Comparison of ENCODE assay signal across 22 cellular contexts in the genomic region with DNA sequence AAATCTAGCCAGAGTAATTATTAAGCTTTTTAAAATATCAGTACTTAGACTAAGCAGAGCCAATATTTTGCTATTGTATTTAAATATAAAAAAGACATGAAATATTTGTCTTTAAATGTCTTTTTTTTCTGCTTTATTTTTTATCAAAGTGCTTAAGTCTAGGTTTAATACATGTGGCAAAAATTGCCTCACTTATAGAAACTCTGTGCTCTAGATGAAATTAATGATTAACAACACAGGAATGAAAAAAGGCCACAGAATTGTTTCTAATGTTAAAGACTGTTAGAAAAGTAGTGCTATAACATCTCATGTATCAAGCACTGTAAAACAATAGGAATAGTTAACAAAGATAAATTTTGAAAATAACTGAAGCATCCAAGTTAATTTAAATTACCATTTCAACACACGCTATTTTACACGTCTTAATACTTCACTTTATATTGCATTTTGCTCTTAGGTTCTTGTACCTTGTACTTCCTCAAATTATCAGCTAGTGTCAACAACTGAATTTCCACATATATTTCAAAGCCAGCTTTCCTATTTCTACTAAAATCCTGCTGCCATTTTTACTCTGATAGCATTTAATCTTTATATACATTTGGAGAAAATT.
DNase-seq lines count a peak whose midpoint lies in the region; ATAC-seq and TF ChIP-seq lines count a peak whose summit lies in the region.
"Had no signal": no experiment of that assay in that cellular context is flagged by ENCODE, and none has a peak within 500 bp of the region (broad histone marks: within the 10 kb centered on the region; RNA-seq: fewer than 3 reads in every experiment).

No MANE protein-coding gene starts in this region.

- no peak for TF ChIP-seq CTCF in right lobe of liver (IDR thresholded peaks at IDR 0.05)

- peak; percentile 10 for DNase-seq in DMS53 treated with DMSO at 0.1 percent for 48 hours (lab: John Stamatoyannopoulos, UW; ENCODE audit: unreplicated experiment)
- no peak for DNase-seq in left lobe of liver (ENCODE audit: low spot score)
- no peak for DNase-seq in right lobe of liver
- no peak for DNase-seq in sciatic nerve (ENCODE audit: low spot score)
- DNase-seq in foreskin melanocyte: no peak
- DNase-seq: 8988T; ACHN; AML-193; BE2C; Calu3; CD4-positive, alpha-beta T cell; COR-L47; DMS79; EL; GDM1; GM23248; H7; HCEC 1CT had no signal

- H3K27ac ChIP-seq in right lobe of liver: no peak overlapping the region
- H3K27ac ChIP-seq: A549; BLaER1 treated with 17β-estradiol and CSF1 and Interleukin-3, amounts not matched to agents 10 nM and 100 nM; GM23248 had no signal

- peaks cover 0 to 4% (median 0%) of the 10 kb centered on the region in 4 donors for H3K4me1 ChIP-seq in right lobe of liver
- H3K4me1 ChIP-seq: A549; BE2C; BLaER1 treated with 17β-estradiol and CSF1 and Interleukin-3, amounts not matched to agents 10 nM and 100 nM had no signal

- no peaks in the 10 kb centered on the region for H3K9me3 ChIP-seq in right lobe of liver
- H3K9me3 ChIP-seq: A549; BE2C; BLaER1 treated with 17β-estradiol and CSF1 and Interleukin-3, amounts not matched to agents 10 nM and 100 nM had no signal

- peak overlapping the region in 1 of 3 donors; percentile 2 for H3K4me3 ChIP-seq in right lobe of liver
- H3K4me3 ChIP-seq: A549; BLaER1 treated with 17β-estradiol and CSF1 and Interleukin-3, amounts not matched to agents 10 nM and 100 nM; GM12878; GM23248 had no signal

- WGBS in right lobe of liver (ENCODE audit: insufficient coverage, low coverage, low lambda C conversion rate, missing lambda C conversion rate): 41% methylated on average over 2 of the region's 2 CpGs

- TF ChIP-seq POLR2A in right lobe of liver (IDR thresholded peaks at IDR 0.05): no peak

- peak; percentile 72 for ATAC-seq in left lobe of liver
- peak; percentile 63 to 96 (median 84) for ATAC-seq in right lobe of liver
- ATAC-seq in sciatic nerve: no peak
- no peak for ATAC-seq in HG02884 (IDR thresholded peaks at IDR 0.05; ENCODE audit: unreplicated experiment)
- ATAC-seq: A549, GM12878 had no signal

- H3K36me3 ChIP-seq in right lobe of liver: no peaks in the 10 kb centered on the region
- H3K36me3 ChIP-seq: BE2C; BLaER1 treated with 17β-estradiol and CSF1 and Interleukin-3, amounts not matched to agents 10 nM and 100 nM had no signal

- intact Hi-C loops in right lobe of liver (cut with DNase I) (no loop called here), sciatic nerve (cut with DNase I) (no loop called here)

- H3K27me3 ChIP-seq in right lobe of liver: no peaks in the 10 kb centered on the region
- H3K27me3 ChIP-seq: BE2C; BLaER1 treated with 17β-estradiol and CSF1 and Interleukin-3, amounts not matched to agents 10 nM and 100 nM had no signal

Comparison
In these comparisons a context has a peak if more than half of its experiments do, and no peak if none do; other contexts are left out.
1. ATAC-seq: peak in left lobe of liver (single experiment) and right lobe of liver (4 of 4); none in sciatic nerve (single experiment) and HG02884 (single experiment).